Comparison of ENCODE assay signal across 1 cellular context in genomic region chr13:111066544-111066943, GRCh38.
TF ChIP-seq lines count a peak whose summit lies in the region.

No MANE protein-coding gene starts in this region.

TF ChIP-seq in GM23338, 12 proteins besides CTCF, POLR2A, EP300 and RAD21 (continued from another document):
- TF ChIP-seq REST (IDR thresholded peaks at IDR 0.05; ENCODE audit: unreplicated experiment) (no peak), CREB1 (CRISPR knock-in tag; IDR thresholded peaks at IDR 0.05; ENCODE audit: low read depth) (no peak), STAT1 (IDR thresholded peaks at IDR 0.05; ENCODE audit: unreplicated experiment) (no peak), ZNF114 (CRISPR knock-in tag; IDR thresholded peaks at IDR 0.05) (no peak), POLR2AphosphoS5 (IDR thresholded peaks at IDR 0.05; ENCODE audit: low read depth) (no peak), ETS1 (IDR thresholded peaks at IDR 0.05) (no peak), JUNB (IDR thresholded peaks at IDR 0.05; ENCODE audit: unreplicated experiment) (no peak)
